8 cellular contexts compared by ENCODE assay signal in genomic region chr11:65416341-65417185, GRCh38. TPM values are rescaled to one million over a fixed set of nuclear protein-coding genes. Genes with fewer than 3 reads are reported as not detected.
DNase-seq lines count a peak whose midpoint lies in the region; ATAC-seq and TF ChIP-seq lines count a peak whose summit lies in the region.

No MANE protein-coding gene starts in this region.

- H2AFZ ChIP-seq in mesenchymal stem cell (ENCODE audit: low read depth, low read length), result no peak overlapping the region

- peak overlapping the region; percentile 98 for H3K27ac Mint-ChIP-seq in activated CD8-positive, alpha-beta T cell treated with anti-CD3 and anti-CD28 coated beads for 36 hours

- H2BK5ac ChIP-seq in mesenchymal stem cell (ENCODE audit: low read depth, low read length, poor library complexity, severe bottlenecking), result no peak overlapping the region

- peak overlapping the region; percentile 79 for H3K4me2 ChIP-seq in mesenchymal stem cell (ENCODE audit: low read length, poor library complexity, severe bottlenecking)

- peak overlapping the region; percentile 93 for H2AK5ac ChIP-seq in mesenchymal stem cell (ENCODE audit: low read length, severe bottlenecking)

- H3K36me3 Mint-ChIP-seq in activated CD8-positive, alpha-beta T cell treated with anti-CD3 and anti-CD28 coated beads for 36 hours (ENCODE audit: low read depth), result peaks cover 9% of the 10 kb centered on the region

- peaks cover 47% of the 10 kb centered on the region for H3K4me1 ChIP-seq in mesenchymal stem cell (ENCODE audit: control insufficient read depth, insufficient read depth, low read depth, low read length)

- H3K4me3 ChIP-seq in GM12865 (ENCODE audit: low read depth, low read length) (peak overlapping the region; percentile 70), mesenchymal stem cell (ENCODE audit: insufficient read depth in 1 of 2, low read depth in 1 of 2, low read length in 2 of 2) (peak overlapping the region in 1 of 2 experiments; percentile 81)

- POLR2A ChIA-PET in activated CD8-positive, alpha-beta T cell treated with anti-CD3 and anti-CD28 coated beads for 36 hours (lab: Charles Lee), result interaction anchor here (0.9 to 21.0 kb wide), 18 partner anchors 9 to 287 kb away, joined by 3 to 4842 read pairs (median 4); partner anchors contain the start of genes FAM89B, FRMD8, MALAT1 and NEAT1

- H3K9me3 ChIP-seq in mesenchymal stem cell (ENCODE audit: control insufficient read depth, low read length), result no peaks in the 10 kb centered on the region

- peaks cover 20% of the 10 kb centered on the region for H3K79me1 ChIP-seq in mesenchymal stem cell (replicated peaks; ENCODE audit: low read length, poor library complexity, severe bottlenecking)

- TF ChIP-seq CTCF in GM12865 (IDR thresholded peaks at IDR 0.05; ENCODE audit: insufficient read depth, low read depth, low read length, missing control alignments), result peak; percentile 96
- peak; percentile 99 for TF ChIP-seq CTCF in activated CD8-positive, alpha-beta T cell treated with anti-CD3 and anti-CD28 coated beads for 36 hours (IDR thresholded peaks at IDR 0.05)

- H4K91ac ChIP-seq in mesenchymal stem cell (ENCODE audit: low read length), result peak overlapping the region; percentile 98

- peak overlapping the region; percentile 97 for H2BK120ac ChIP-seq in mesenchymal stem cell (ENCODE audit: low read depth, low read length)

- intact Hi-C loops in activated CD8-positive, alpha-beta T cell treated with anti-CD3 and anti-CD28 coated beads for 36 hours (cut with micrococcal nuclease), result loop anchor here (2.0 kb wide), 1 partner anchor 14 kb away; no protein-coding TSS in a partner anchor

- peak; percentile 26 for ATAC-seq in HG03039 (IDR thresholded peaks at IDR 0.05; ENCODE audit: unreplicated experiment)
- ATAC-seq in activated CD8-positive, alpha-beta T cell treated with anti-CD3 and anti-CD28 coated beads for 36 hours, result peak; percentile 32

- peak overlapping the region in 1 of 2 experiments; percentile 86 for H3K23ac ChIP-seq in mesenchymal stem cell (ENCODE audit: low read length in 2 of 2)

- H4K8ac ChIP-seq in mesenchymal stem cell (ENCODE audit: low read length), result peak overlapping the region; percentile 73

- WGBS in mesenchymal stem cell, result 13% methylated on average over 22 of the region's 22 CpGs

- H3K18ac ChIP-seq in mesenchymal stem cell (ENCODE audit: low read depth in 1 of 2, low read length in 2 of 2), result peak overlapping the region; percentile 79 to 92

- peak overlapping the region in 1 of 2 experiments; percentile 89 for H3K14ac ChIP-seq in mesenchymal stem cell (ENCODE audit: low read length in 2 of 2)

- DNase-seq in GM12865 (ENCODE audit: low read depth) (peak; percentile 93), NCI-H69 (lab: John Stamatoyannopoulos, UW) (peak; percentile 91), ecto neural progenitor cell (ENCODE audit: low spot score) (peak; percentile 96), mesenchymal stem cell (peak; percentile 85), kidney glomerular epithelial cell (lab: John Stamatoyannopoulos, UW) (no peak)
- peak; percentile 97 for DNase-seq in activated CD8-positive, alpha-beta T cell treated with anti-CD3 and anti-CD28 coated beads for 36 hours
- peak; percentile 66 for DNase-seq in stimulated activated CD8-positive, alpha-beta memory T cell treated with anti-CD3 and anti-CD28 coated beads, Interleukin-12 subunit alpha, Interleukin-12 subunit beta, amount 100 ng/mL, for 24 hours (ENCODE audit: extremely low read depth)

- peaks cover 23 to 25% of the 10 kb centered on the region in 2 experiments for H3K36me3 ChIP-seq in mesenchymal stem cell (ENCODE audit: control insufficient read depth in 1 of 2, insufficient read depth in 2 of 2, low read depth in 1 of 2, low read length in 2 of 2)

- H3K9ac ChIP-seq in mesenchymal stem cell (ENCODE audit: low read length), result peak overlapping the region; percentile 99

- H3K27me3 ChIP-seq in mesenchymal stem cell (ENCODE audit: control insufficient read depth in 1 of 2, insufficient read depth in 1 of 2, low read length in 2 of 2), result no peaks in the 10 kb centered on the region

- peak overlapping the region; percentile 100 for H2BK15ac ChIP-seq in mesenchymal stem cell (ENCODE audit: low read depth, poor library complexity, severe bottlenecking)

- H3K9me3 Mint-ChIP-seq in activated CD8-positive, alpha-beta T cell treated with anti-CD3 and anti-CD28 coated beads for 36 hours, result no peaks in the 10 kb centered on the region

- peak overlapping the region; percentile 89 for H3K4me3 Mint-ChIP-seq in activated CD8-positive, alpha-beta T cell treated with anti-CD3 and anti-CD28 coated beads for 36 hours

- H3K27me3 Mint-ChIP-seq in activated CD8-positive, alpha-beta T cell treated with anti-CD3 and anti-CD28 coated beads for 36 hours, result no peaks in the 10 kb centered on the region

- H3K4ac ChIP-seq in mesenchymal stem cell (ENCODE audit: low read depth in 1 of 2, low read length in 2 of 2), result peak overlapping the region; percentile 97 to 99

- H3K27ac ChIP-seq in mesenchymal stem cell (ENCODE audit: low read length, poor library complexity, severe bottlenecking), result peak overlapping the region; percentile 100

- H3K4me1 Mint-ChIP-seq in activated CD8-positive, alpha-beta T cell treated with anti-CD3 and anti-CD28 coated beads for 36 hours (ENCODE audit: low read depth), result peaks cover 36% of the 10 kb centered on the region

- H2BK12ac ChIP-seq in mesenchymal stem cell (ENCODE audit: low read length in 2 of 2), result peak overlapping the region; percentile 98 to 99

- CTCF ChIA-PET in activated CD8-positive, alpha-beta T cell treated with anti-CD3 and anti-CD28 coated beads for 36 hours (lab: Charles Lee), result interaction anchor here (0.6 to 15.1 kb wide), 39 partner anchors 8 to 125 kb away, joined by 3 to 448 read pairs (median 6); partner anchors contain the start of genes CDC42EP2, DPF2, FRMD8 and MALAT1

RNA-seq across cellular contexts. Expression of gene NEAT1, which starts 6.0 kb away (rescaled TPM):
- 100 to 1,000 TPM; 313 to 358 TPM for total RNA-seq in activated CD8-positive, alpha-beta T cell treated with anti-CD3 and anti-CD28 coated beads for 36 hours
- 51.2 TPM for polyA plus RNA-seq in mesenchymal stem cell (2013, experiment 1 of 2)
- polyA plus RNA-seq in mesenchymal stem cell (2013, experiment 2 of 2), result 44.5 TPM

RNA-seq across cellular contexts. Expression of gene FRMD8, which starts 30.1 kb away (rescaled TPM):
- 10 to 100 TPM; 26.8 to 33.3 TPM for total RNA-seq in activated CD8-positive, alpha-beta T cell treated with anti-CD3 and anti-CD28 coated beads for 36 hours
- polyA plus RNA-seq in mesenchymal stem cell (2013, experiment 1 of 2), result 24.6 TPM
- polyA plus RNA-seq in mesenchymal stem cell (2013, experiment 2 of 2), result 25.1 TPM

RNA-seq across cellular contexts. Expression of gene SLC25A45, which starts 34.1 kb away (rescaled TPM):
- total RNA-seq in activated CD8-positive, alpha-beta T cell treated with anti-CD3 and anti-CD28 coated beads for 36 hours, result 10 to 100 TPM; 12.8 to 14.4 TPM
- polyA plus RNA-seq in mesenchymal stem cell (2013, experiment 1 of 2), result 2.2 TPM
- 1.9 TPM for polyA plus RNA-seq in mesenchymal stem cell (2013, experiment 2 of 2)
